27 cellular contexts compared by ENCODE assay signal in genomic region chr5:17196686-17197085, GRCh38. TPM values are rescaled to one million over a fixed set of nuclear protein-coding genes. Genes with fewer than 3 reads are reported as not detected.
DNase-seq lines count a peak whose midpoint lies in the region; ATAC-seq, FAIRE-seq and TF ChIP-seq lines count a peak whose summit lies in the region.
"Had no signal": no experiment of that assay in that cellular context is flagged by ENCODE, and none has a peak within 500 bp of the region (broad histone marks: within the 10 kb centered on the region; RNA-seq: fewer than 3 reads in every experiment).

No MANE protein-coding gene starts in this region.

- H3K4me3 Mint-ChIP-seq in chondrocyte (ENCODE audit: unreplicated experiment): no peak overlapping the region
- no peak overlapping the region for H3K4me3 Mint-ChIP-seq in effector memory CD8-positive, alpha-beta T cell
- no peak overlapping the region for H3K4me3 Mint-ChIP-seq in CD4-positive, alpha-beta memory T cell
- no peak overlapping the region for H3K4me3 Mint-ChIP-seq in activated naive CD4-positive, alpha-beta T cell treated with anti-CD3 and anti-CD28 coated beads for 36 hours
- H3K4me3 Mint-ChIP-seq: CD14-positive monocyte; CD4-positive, alpha-beta T cell; HFFc6 had no signal

- ATAC-seq in effector memory CD8-positive, alpha-beta T cell (replicated peaks): no peak
- ATAC-seq: A549, GM12878 had no signal

- in situ Hi-C loops in GM13976 (cut with MboI; ENCODE audit: low sequenced_read_pairs, unreplicated experiment): no loop called here

- TF ChIP-seq CTCF in PC-9 (conservative IDR thresholded peaks at IDR 0.05) (no peak), chondrocyte (IDR thresholded peaks at IDR 0.05) (no peak), endothelial cell of umbilical vein (IDR thresholded peaks at IDR 0.05; ENCODE audit: extremely low read depth in 1 of 2, insufficient read depth in 1 of 2, low read depth in 1 of 2, low read length in 2 of 2) (no peak), GM13976 (IDR thresholded peaks at IDR 0.05; ENCODE audit: borderline replicate concordance, control extremely low read depth, extremely low read depth, insufficient read depth, missing control alignments) (no peak)

- H3K27me3 ChIP-seq in PC-9 (ENCODE audit: insufficient read depth, low read depth) (no peaks in the 10 kb centered on the region), endothelial cell of umbilical vein (ENCODE audit: control insufficient read depth in 2 of 2, insufficient read depth in 2 of 2, low read length in 2 of 2) (no peaks in the 10 kb centered on the region)
- H3K27me3 ChIP-seq in CD4-positive, alpha-beta memory T cell (ENCODE audit: insufficient read depth, low read length): no peaks in the 10 kb centered on the region
- H3K27me3 ChIP-seq: BLaER1 treated with 17β-estradiol and CSF1 and Interleukin-3, amounts not matched to agents 10 nM and 100 nM had no signal

- H2AFZ ChIP-seq in PC-9 (0 out of 2 replicates have a peak overlapping the region, but pooled peaks have one; percentile 5), endothelial cell of umbilical vein (ENCODE audit: low read depth, low read length) (no peak overlapping the region)

- DNase-seq in EH (ENCODE audit: low read depth): peak; percentile 54
- DNase-seq in PC-9: no peak
- no peak for DNase-seq in chondrocyte (ENCODE audit: low spot score)
- peak; percentile 18 for DNase-seq in endothelial cell of umbilical vein (ENCODE audit: low read depth, low spot score)
- DNase-seq in effector memory CD8-positive, alpha-beta T cell: no peak
- DNase-seq in GM13976 (ENCODE audit: low spot score): no peak
- DNase-seq in CD4-positive, alpha-beta memory T cell: no peak
- DNase-seq in activated naive CD4-positive, alpha-beta T cell treated with anti-CD3 and anti-CD28 coated beads for 36 hours: no peak
- DNase-seq: 8988T; ACHN; AML-193; BE2C; Calu3; CD4-positive, alpha-beta T cell; COR-L47; DMS53; DMS79 treated with DMSO at 0.1 percent for 48 hours; GOT3; HFFc6 had no signal

- H3K9me3 Mint-ChIP-seq in chondrocyte (ENCODE audit: low read depth): peaks cover 13% of the 10 kb centered on the region
- H3K9me3 Mint-ChIP-seq in effector memory CD8-positive, alpha-beta T cell: peaks cover 0 to 3% of the 10 kb centered on the region in 2 donors
- peaks cover 0 to 11% (median under 1%) of the 10 kb centered on the region in 8 donors for H3K9me3 Mint-ChIP-seq in CD4-positive, alpha-beta memory T cell
- no peaks in the 10 kb centered on the region for H3K9me3 Mint-ChIP-seq in activated naive CD4-positive, alpha-beta T cell treated with anti-CD3 and anti-CD28 coated beads for 36 hours
- H3K9me3 Mint-ChIP-seq: CD4-positive, alpha-beta T cell had no signal

- no peaks in the 10 kb centered on the region for H3K27me3 Mint-ChIP-seq in chondrocyte (ENCODE audit: low read depth)
- H3K27me3 Mint-ChIP-seq in effector memory CD8-positive, alpha-beta T cell: no peaks in the 10 kb centered on the region
- no peaks in the 10 kb centered on the region for H3K27me3 Mint-ChIP-seq in CD4-positive, alpha-beta memory T cell
- H3K27me3 Mint-ChIP-seq in activated naive CD4-positive, alpha-beta T cell treated with anti-CD3 and anti-CD28 coated beads for 36 hours (ENCODE audit: low read depth): peaks cover 10% of the 10 kb centered on the region

- no peaks in the 10 kb centered on the region for H4K20me1 ChIP-seq in PC-9 (ENCODE audit: insufficient read depth)
- H4K20me1 ChIP-seq in endothelial cell of umbilical vein (replicated peaks; ENCODE audit: control insufficient read depth, extremely low read depth, insufficient read depth, low read length): no peaks in the 10 kb centered on the region
- H4K20me1 ChIP-seq: BLaER1 treated with 17β-estradiol and CSF1 and Interleukin-3, amounts not matched to agents 10 nM and 100 nM had no signal

- H3K27ac ChIP-seq in PC-9 (no peak overlapping the region), endothelial cell of umbilical vein (ENCODE audit: insufficient read depth, low read depth, low read length) (no peak overlapping the region)
- no peak overlapping the region for H3K27ac ChIP-seq in CD4-positive, alpha-beta memory T cell (ENCODE audit: low read depth, low read length)
- H3K27ac ChIP-seq: A549; BLaER1 treated with 17β-estradiol and CSF1 and Interleukin-3, amounts not matched to agents 10 nM and 100 nM had no signal

- H3K79me2 ChIP-seq in PC-9 (ENCODE audit: low read depth): no peaks in the 10 kb centered on the region
- H3K79me2 ChIP-seq in endothelial cell of umbilical vein (ENCODE audit: control insufficient read depth, insufficient read depth, low read length): no peaks in the 10 kb centered on the region

- POLR2A ChIA-PET in PC-9 (lab: Charles Lee; ENCODE audit: unreplicated experiment): no interaction called here
- POLR2A ChIA-PET in endothelial cell of umbilical vein (lab: Charles Lee): no interaction called here
- POLR2A ChIA-PET in CD4-positive, alpha-beta memory T cell (lab: Charles Lee; ENCODE audit: partially characterized antibody): no interaction called here

- H3K4me2 ChIP-seq in PC-9 (no peak overlapping the region), endothelial cell of umbilical vein (ENCODE audit: insufficient read depth, low read length) (no peak overlapping the region)
- H3K4me2 ChIP-seq: A549; BLaER1 treated with 17β-estradiol and CSF1 and Interleukin-3, amounts not matched to agents 10 nM and 100 nM had no signal

- H3K9me1 ChIP-seq in endothelial cell of umbilical vein (replicated peaks; ENCODE audit: control insufficient read depth, extremely low read depth, insufficient read depth, low read length): no peaks in the 10 kb centered on the region

- peaks cover 6% of the 10 kb centered on the region for H3K36me3 Mint-ChIP-seq in chondrocyte (ENCODE audit: low read depth)
- H3K36me3 Mint-ChIP-seq in effector memory CD8-positive, alpha-beta T cell (ENCODE audit: insufficient read depth): peaks cover 3% of the 10 kb centered on the region
- no peaks in the 10 kb centered on the region for H3K36me3 Mint-ChIP-seq in CD4-positive, alpha-beta memory T cell
- no peaks in the 10 kb centered on the region for H3K36me3 Mint-ChIP-seq in activated naive CD4-positive, alpha-beta T cell treated with anti-CD3 and anti-CD28 coated beads for 36 hours (ENCODE audit: low read depth)
- H3K36me3 Mint-ChIP-seq: CD14-positive monocyte had no signal

- intact Hi-C loops in PC-9 (cut with micrococcal nuclease; ENCODE audit: unreplicated experiment): no loop called here
- intact Hi-C loops in endothelial cell of umbilical vein (cut with micrococcal nuclease): no loop called here
- intact Hi-C loops in CD4-positive, alpha-beta memory T cell (cut with micrococcal nuclease): no loop called here
- intact Hi-C loops in activated naive CD4-positive, alpha-beta T cell treated with anti-CD3 and anti-CD28 coated beads for 36 hours (cut with micrococcal nuclease): no loop called here

- H3K4me3 ChIP-seq in PC-9 (no peak overlapping the region), endothelial cell of umbilical vein (replicated peaks in 1 of 3; ENCODE audit: insufficient read depth in 1 of 3, low read depth in 1 of 3, low read length in 3 of 3) (no peak overlapping the region)
- no peak overlapping the region for H3K4me3 ChIP-seq in CD4-positive, alpha-beta memory T cell (ENCODE audit: low read length in 2 of 2)
- H3K4me3 ChIP-seq: A549; BLaER1 treated with 17β-estradiol and CSF1 and Interleukin-3, amounts not matched to agents 10 nM and 100 nM; GM12878; HAP-1 had no signal

- no peak for TF ChIP-seq POLR2A in endothelial cell of umbilical vein (IDR thresholded peaks at IDR 0.05; ENCODE audit: low read depth, low read length)

- BruUV-seq in PC-9 (replicated peaks; lab: Mats Ljungman, UMichigan) (no TSS peak), endothelial cell of umbilical vein (replicated peaks; lab: Mats Ljungman, UMichigan) (no TSS peak)

- no peaks in the 10 kb centered on the region for H3F3A ChIP-seq in PC-9 (ENCODE audit: insufficient read depth, low read depth)

- H3K36me3 ChIP-seq in PC-9 (ENCODE audit: low read depth): no peaks in the 10 kb centered on the region
- no peaks in the 10 kb centered on the region for H3K36me3 ChIP-seq in endothelial cell of umbilical vein (ENCODE audit: control insufficient read depth in 2 of 2, extremely low read depth in 1 of 2, insufficient read depth in 2 of 2, low read length in 2 of 2)
- H3K36me3 ChIP-seq in CD4-positive, alpha-beta memory T cell (ENCODE audit: insufficient read depth, low read length): no peaks in the 10 kb centered on the region
- H3K36me3 ChIP-seq: BE2C; BLaER1 treated with 17β-estradiol and CSF1 and Interleukin-3, amounts not matched to agents 10 nM and 100 nM; HAP-1 had no signal

- H3K9me3 ChIP-seq in PC-9 (ENCODE audit: insufficient read depth, low read depth) (peaks cover 8% of the 10 kb centered on the region; the same call in 1 of the 2 replicates), endothelial cell of umbilical vein (replicated peaks; ENCODE audit: control insufficient read depth, insufficient read depth, low read length) (no peaks in the 10 kb centered on the region)
- H3K9me3 ChIP-seq in CD4-positive, alpha-beta memory T cell (ENCODE audit: control insufficient read depth in 1 of 2, low read length in 2 of 2): no peaks in the 10 kb centered on the region
- H3K9me3 ChIP-seq: BE2C had no signal

- H3K9ac ChIP-seq in endothelial cell of umbilical vein (replicated peaks; ENCODE audit: extremely low read depth, insufficient read depth, low read length): no peak overlapping the region
- H3K9ac ChIP-seq: BLaER1 treated with 17β-estradiol and CSF1 and Interleukin-3, amounts not matched to agents 10 nM and 100 nM had no signal

- peak overlapping the region; percentile 39 for H3K27ac Mint-ChIP-seq in chondrocyte (ENCODE audit: unreplicated experiment)
- H3K27ac Mint-ChIP-seq in effector memory CD8-positive, alpha-beta T cell: no peak overlapping the region
- H3K27ac Mint-ChIP-seq in CD4-positive, alpha-beta memory T cell: no peak overlapping the region
- no peak overlapping the region for H3K27ac Mint-ChIP-seq in activated naive CD4-positive, alpha-beta T cell treated with anti-CD3 and anti-CD28 coated beads for 36 hours
- H3K27ac Mint-ChIP-seq: CD14-positive monocyte; CD4-positive, alpha-beta T cell; HFFc6 had no signal

- no peaks in the 10 kb centered on the region for H3K9me2 ChIP-seq in PC-9 (ENCODE audit: insufficient read depth)

- H3K4me1 ChIP-seq in PC-9 (replicated peaks; ENCODE audit: insufficient read depth) (no peaks in the 10 kb centered on the region), endothelial cell of umbilical vein (ENCODE audit: control insufficient read depth, extremely low read depth, insufficient read depth, low read length) (no peaks in the 10 kb centered on the region)
- H3K4me1 ChIP-seq in CD4-positive, alpha-beta memory T cell (ENCODE audit: insufficient read depth, low read length): no peaks in the 10 kb centered on the region
- H3K4me1 ChIP-seq: BE2C, HAP-1 had no signal

- dilution Hi-C loops in endothelial cell of umbilical vein (cut with MboI; ENCODE audit: extremely low pct_ligation_motif_present, low sequenced_read_pairs): loop anchor here (25.0 kb wide), 3 partner anchors 284 to 509 kb away; no protein-coding TSS in a partner anchor

- peaks cover 28% of the 10 kb centered on the region for H3K4me1 Mint-ChIP-seq in chondrocyte (ENCODE audit: low read depth)
- no peaks in the 10 kb centered on the region for H3K4me1 Mint-ChIP-seq in effector memory CD8-positive, alpha-beta T cell (ENCODE audit: low read depth in 2 of 2)
- H3K4me1 Mint-ChIP-seq in CD4-positive, alpha-beta memory T cell: no peaks in the 10 kb centered on the region
- no peaks in the 10 kb centered on the region for H3K4me1 Mint-ChIP-seq in activated naive CD4-positive, alpha-beta T cell treated with anti-CD3 and anti-CD28 coated beads for 36 hours (ENCODE audit: low read depth)
- H3K4me1 Mint-ChIP-seq: CD14-positive monocyte had no signal

- no peak for FAIRE-seq in endothelial cell of umbilical vein (lab: Jason Lieb, UNC)
- FAIRE-seq: A549, G401.6, GM12878, GM18507, H54 had no signal

- CTCF ChIA-PET in PC-9 (lab: Charles Lee) (no interaction called here), endothelial cell of umbilical vein (lab: Charles Lee) (interaction anchor here (0.6 to 2.4 kb wide), 5 partner anchors 19 to 469 kb away, joined by 3 to 11 read pairs (median 4); no protein-coding TSS in a partner anchor)
- CTCF ChIA-PET in CD4-positive, alpha-beta memory T cell (lab: Charles Lee; ENCODE audit: partially characterized antibody): no interaction called here
- CTCF ChIA-PET in activated naive CD4-positive, alpha-beta T cell treated with anti-CD3 and anti-CD28 coated beads for 36 hours (lab: Charles Lee): interaction anchor here (0.6 to 1.0 kb wide), 3 partner anchors 10 to 207 kb away, joined by 3 to 4 read pairs (median 3); no protein-coding TSS in a partner anchor

RNA-seq across cellular contexts. Expression of gene BASP1, which starts 20.7 kb away (rescaled TPM):
- total RNA-seq in PC-9 (2021) (not detected in 2 replicates), chondrocyte (181 to 189 TPM (median 182 TPM) in 3 replicates), endothelial cell of umbilical vein (79.3 and 102 TPM in 2 replicates)
- polyA plus RNA-seq in endothelial cell of umbilical vein: 58.5 and 69.4 TPM in 2 replicates
- polyA plus RNA-seq in endothelial cell of umbilical vein (2011; cell fraction: cytosol; rRNA removed): 52.8 and 59.1 TPM in 2 replicates
- polyA plus RNA-seq in endothelial cell of umbilical vein (2011; cell fraction: nucleus; rRNA removed): 16.5 and 27.1 TPM in 2 replicates
- 78.6 and 111 TPM in 2 replicates for polyA plus RNA-seq in endothelial cell of umbilical vein (2012)
- 25.2 and 26.8 TPM in 2 replicates for polyA minus RNA-seq in endothelial cell of umbilical vein
- polyA minus RNA-seq in endothelial cell of umbilical vein (2011; cell fraction: cytosol; rRNA and poly(A)+ RNA removed): 164 TPM
- polyA minus RNA-seq in endothelial cell of umbilical vein (2011; cell fraction: nucleus; rRNA and poly(A)+ RNA removed): 8.5 and 8.9 TPM in 2 replicates
- under 1 TPM; 0.69 to 0.90 TPM for total RNA-seq in CD4-positive, alpha-beta memory T cell
- polyA plus RNA-seq in CD4-positive, alpha-beta memory T cell: under 1 TPM; 0.10 to 0.78 TPM
- total RNA-seq in activated naive CD4-positive, alpha-beta T cell treated with anti-CD3 and anti-CD28 coated beads for 36 hours: under 1 TPM; 0.62 to 0.94 TPM
- total RNA-seq: Calu3 had no signal

Comparison
In these comparisons a context has a peak if more than half of its experiments do, and no peak if none do; other contexts are left out.
1. DNase-seq: peak in EH (single experiment) and endothelial cell of umbilical vein (single experiment); none in PC-9 (0 of 2), chondrocyte (single experiment), effector memory CD8-positive, alpha-beta T cell (0 of 3), GM13976 (single experiment), CD4-positive, alpha-beta memory T cell (0 of 5) and activated naive CD4-positive, alpha-beta T cell treated with anti-CD3 and anti-CD28 coated beads for 36 hours (single experiment).
2. RNA of gene BASP1, which starts 20.7 kb away (total RNA-seq): 181 to 189 TPM in chondrocyte and 79.3 to 102 TPM in endothelial cell of umbilical vein; 0.62 to 0.94 TPM in activated naive CD4-positive, alpha-beta T cell treated with anti-CD3 and anti-CD28 coated beads for 36 hours, 0.69 to 0.90 TPM in CD4-positive, alpha-beta memory T cell and not detected in PC-9; every median in the first group is over 10 times any median in the second.
3. CTCF ChIA-PET loops: an anchor here in endothelial cell of umbilical vein (0.6 to 2.4 kb wide) and activated naive CD4-positive, alpha-beta T cell treated with anti-CD3 and anti-CD28 coated beads for 36 hours (0.6 to 1.0 kb wide); none called in PC-9 and CD4-positive, alpha-beta memory T cell.